In the genomic region with DNA sequence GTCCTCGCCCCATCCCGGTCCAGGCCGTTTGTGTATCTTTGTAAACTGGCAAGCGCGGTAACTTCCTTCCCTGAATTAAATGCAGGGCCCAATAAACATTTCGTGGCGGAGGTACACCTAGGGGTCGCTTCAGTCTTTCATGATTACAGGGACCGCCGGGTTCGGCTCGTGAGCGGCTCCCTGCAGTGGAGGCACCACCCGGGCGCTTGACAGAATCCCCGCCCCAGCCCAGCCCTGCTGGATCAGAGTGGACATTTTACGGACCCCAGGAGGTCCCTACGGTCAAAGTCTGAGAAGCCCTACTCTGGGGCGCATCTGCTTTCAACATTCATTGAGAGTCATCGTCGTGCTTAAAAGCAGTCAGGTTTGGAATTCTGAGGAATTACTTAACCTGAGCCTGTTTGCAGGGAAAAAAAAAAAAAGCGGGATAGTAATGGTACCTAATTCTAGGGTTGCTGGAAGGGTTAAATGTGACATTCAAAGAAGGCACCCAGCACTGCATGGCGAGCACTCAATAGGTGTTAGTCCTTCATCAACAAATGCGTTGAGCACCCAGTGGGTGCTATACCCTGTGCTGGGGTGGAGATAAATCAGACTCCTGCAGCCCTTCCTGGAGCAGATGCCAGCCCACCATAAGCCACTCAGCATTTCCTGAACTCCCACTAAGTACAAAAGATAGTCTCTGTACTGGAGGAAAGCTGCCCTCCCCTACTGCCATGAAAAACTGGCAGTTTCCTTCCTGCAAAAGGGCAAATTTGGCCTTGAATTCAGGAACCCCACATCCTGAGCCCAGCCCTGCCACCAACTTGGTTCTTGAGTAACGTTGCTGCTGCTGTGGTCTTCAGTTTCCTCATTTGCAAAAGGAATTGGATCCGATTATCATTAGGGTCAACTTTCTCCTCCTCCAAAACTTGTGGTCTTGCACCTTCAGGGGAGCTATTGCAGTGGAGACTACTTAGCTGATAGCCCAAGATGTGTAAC, we compare ENCODE assay signal across 1 cellular context.
TF ChIP-seq lines count a peak whose summit lies in the region.

No MANE protein-coding gene starts in this region.

TF ChIP-seq in GM23338, 12 proteins besides CTCF, POLR2A, EP300 and RAD21:
- TF ChIP-seq ETS1 (IDR thresholded peaks at IDR 0.05) (no peak), EZH2phosphoT487 (IDR thresholded peaks at IDR 0.05; ENCODE audit: unreplicated experiment) (no peak), STAT1 (IDR thresholded peaks at IDR 0.05; ENCODE audit: unreplicated experiment) (no peak), POLR2AphosphoS5 (IDR thresholded peaks at IDR 0.05; ENCODE audit: low read depth) (no peak), JUNB (IDR thresholded peaks at IDR 0.05; ENCODE audit: unreplicated experiment) (no peak)
